9 cellular contexts compared by ENCODE assay signal in the genomic region with DNA sequence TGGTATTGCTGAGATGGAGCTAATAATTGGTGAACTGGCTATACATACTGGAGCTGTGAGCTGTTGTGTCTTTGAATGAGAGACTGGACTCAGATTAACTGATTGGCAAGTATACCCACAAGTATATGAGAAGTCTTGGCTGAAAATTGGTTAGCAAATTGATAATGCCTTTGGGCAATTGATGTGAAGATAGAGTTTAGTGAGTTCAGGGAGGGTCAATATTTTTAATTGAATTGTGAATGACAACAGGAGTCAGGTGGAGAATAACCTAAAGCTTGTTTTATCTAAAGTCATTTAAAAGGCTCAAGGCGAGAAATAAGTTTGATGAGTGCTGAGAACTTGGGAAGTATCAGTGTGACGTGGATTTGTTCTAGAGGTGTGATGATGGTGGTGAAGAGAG.
"Had no signal": no experiment of that assay in that cellular context is flagged by ENCODE, and none has a peak within 500 bp of the region (broad histone marks: within the 10 kb centered on the region; RNA-seq: fewer than 3 reads in every experiment).

No MANE protein-coding gene starts in this region.

- H3K27ac ChIP-seq: GM23248 had no signal

- H3K9ac ChIP-seq: GM23248 had no signal

- ATAC-seq: GM23338, HCT116 had no signal

- H3K27ac Mint-ChIP-seq: GM23338, H9, HFFc6 had no signal

- H3K9me3 ChIP-seq: HAP-1 had no signal

- H3K4me3 ChIP-seq: GM23248, GM23338, HAP-1 had no signal

- H2AFZ ChIP-seq: GM23248, GM23338 had no signal

- DNase-seq: GM23248, GOT3, H7, H9, HCEC 1CT, HFFc6 had no signal

- H3K36me3 ChIP-seq: HAP-1 had no signal

- H3K9me3 Mint-ChIP-seq: GM23338, H9, HFFc6 had no signal

- H3K4me3 Mint-ChIP-seq: GM23338, H9, HFFc6 had no signal

- H3K4me2 ChIP-seq: GM23338 had no signal
